8 cellular contexts compared by ENCODE assay signal in genomic region chr1:21174638-21175323, GRCh38. TPM values are rescaled to one million over a fixed set of nuclear protein-coding genes. Genes with fewer than 3 reads are reported as not detected.
A peak's percentile ranks its signal among the peaks of the same experiment; 100 is the strongest.
DNase-seq lines count a peak whose midpoint lies in the region; ATAC-seq, FAIRE-seq and TF ChIP-seq lines count a peak whose summit lies in the region.

No MANE protein-coding gene starts in this region.

- no peak overlapping the region for H4K5ac ChIP-seq in H1 (ENCODE audit: insufficient read length, low read depth, low read length)

- H3K79me2 ChIP-seq in PC-3 (ENCODE audit: low read length) (peaks cover 57% of the 10 kb centered on the region), H1 (ENCODE audit: control insufficient read depth in 1 of 2, insufficient read depth in 2 of 2, low read length in 2 of 2) (peaks cover 7 to 61% of the 10 kb centered on the region in 2 experiments), neural progenitor cell (ENCODE audit: low read depth) (peaks cover 65% of the 10 kb centered on the region)

- TF ChIP-seq POLR2A in H1 (IDR thresholded peaks at IDR 0.05; ENCODE audit: control extremely low read depth in 1 of 2, low read depth in 2 of 2, low read length in 2 of 2), result no peak

- peaks cover 13% of the 10 kb centered on the region for H4K20me1 ChIP-seq in PC-3 (ENCODE audit: low read length)
- H4K20me1 ChIP-seq in H1 (replicated peaks in 1 of 2; ENCODE audit: control insufficient read depth in 1 of 2, insufficient read depth in 2 of 2, low read length in 2 of 2), result peaks cover 7 to 12% of the 10 kb centered on the region in 2 experiments
- peaks cover 57% of the 10 kb centered on the region for H4K20me1 ChIP-seq in neural progenitor cell (ENCODE audit: low read depth)

- CTCF ChIA-PET in PC-3 (lab: Charles Lee) (no interaction called here), H1 (lab: Charles Lee; ENCODE audit: partially characterized antibody) (interaction anchor here (0.7 kb wide), 1 partner anchor 80 kb away, joined by 3 read pairs; no protein-coding TSS in a partner anchor)

- no peak overlapping the region for H3K56ac ChIP-seq in H1 (replicated peaks; ENCODE audit: insufficient read length, low read depth, low read length)

- H2BK20ac ChIP-seq in H1 (ENCODE audit: low read length), result no peak overlapping the region

- BruUV-seq in PC-3 (replicated peaks; lab: Mats Ljungman, UMichigan), result no TSS peak

- 0 out of 2 replicates have a peak overlapping the region, but pooled peaks have one; percentile 2 for H2AFZ ChIP-seq in PC-3 (ENCODE audit: low read length)
- H2AFZ ChIP-seq in H1 (ENCODE audit: low read length), result no peak overlapping the region
- H2AFZ ChIP-seq in neural progenitor cell (replicated peaks), result no peak overlapping the region

- no peak overlapping the region for H4K91ac ChIP-seq in H1 (replicated peaks; ENCODE audit: insufficient read length, low read length)

- ATAC-seq in PC-3, result no peak

- H3K27ac ChIP-seq in PC-3 (ENCODE audit: low read length) (no peak overlapping the region), H1 (ENCODE audit: low read depth, low read length) (no peak overlapping the region), neural progenitor cell (no peak overlapping the region)

- peaks cover 31% of the 10 kb centered on the region for H3K4me1 Mint-ChIP-seq in neural progenitor cell

- no peaks in the 10 kb centered on the region for H3K9me3 Mint-ChIP-seq in neural progenitor cell

- TF ChIP-seq CTCF in PC-3 (conservative IDR thresholded peaks at IDR 0.05; ENCODE audit: low read depth, low read length), result no peak
- no peak for TF ChIP-seq CTCF in H1 (IDR thresholded peaks at IDR 0.05; ENCODE audit: control extremely low read depth in 1 of 3, insufficient read depth in 1 of 3, low read depth in 1 of 3, low read length in 3 of 3)
- no peak for TF ChIP-seq CTCF in neural progenitor cell (IDR thresholded peaks at IDR 0.05)

- H2BK12ac ChIP-seq in H1 (ENCODE audit: low read depth, low read length), result no peak overlapping the region

- no peak overlapping the region for H3K4ac ChIP-seq in H1 (replicated peaks; ENCODE audit: insufficient read length, low read depth, low read length)

- POLR2A ChIA-PET in PC-3 (lab: Charles Lee; ENCODE audit: unreplicated experiment) (no interaction called here), H1 (lab: Charles Lee; ENCODE audit: partially characterized antibody) (interaction anchor here (0.9 to 2.4 kb wide), 4 partner anchors 9 to 91 kb away, joined by 3 to 7 read pairs (median 4); no protein-coding TSS in a partner anchor)

- no peaks in the 10 kb centered on the region for H3K9me2 ChIP-seq in PC-3 (replicated peaks; ENCODE audit: low read length)

- H3K36me3 ChIP-seq in PC-3 (ENCODE audit: low read depth, low read length) (no peaks in the 10 kb centered on the region), H1 (ENCODE audit: control insufficient read depth in 2 of 4, insufficient read depth in 4 of 4, low read length in 3 of 4) (peaks cover 0 to 14% (median 2%) of the 10 kb centered on the region in 4 experiments; a peak in 3 of 8 replicates), neural progenitor cell (peaks cover 4% of the 10 kb centered on the region)

- H3K9ac ChIP-seq in PC-3 (ENCODE audit: low read length), result peak overlapping the region; percentile 81
- peak overlapping the region in 3 of 4 experiments; percentile 18 to 69 (median 53); a peak in 2 of 7 replicates for H3K9ac ChIP-seq in H1 (replicated peaks in 1 of 4; ENCODE audit: extremely low read depth in 1 of 4, low read depth in 3 of 4, low read length in 3 of 4)
- H3K9ac ChIP-seq in neural progenitor cell, result peak overlapping the region; percentile 86

- H3K27me3 Mint-ChIP-seq in neural progenitor cell (ENCODE audit: insufficient read depth, low read depth), result peaks cover 14% of the 10 kb centered on the region

- H4K8ac ChIP-seq in H1 (ENCODE audit: extremely low read depth, insufficient read depth, low read length), result no peak overlapping the region

- H3K79me1 ChIP-seq in H1 (ENCODE audit: low read depth, low read length), result no peaks in the 10 kb centered on the region

- peaks cover 13% of the 10 kb centered on the region for H3K4me1 ChIP-seq in PC-3 (ENCODE audit: insufficient read depth, low read length)
- H3K4me1 ChIP-seq in H1 (replicated peaks in 1 of 4; ENCODE audit: control insufficient read depth in 3 of 4, insufficient read depth in 4 of 4, low read length in 3 of 4), result peaks cover 0 to 1% (median 0%) of the 10 kb centered on the region in 4 experiments; a peak in 3 of 7 replicates
- H3K4me1 ChIP-seq in neural progenitor cell, result peaks cover 19% of the 10 kb centered on the region

- H3F3A ChIP-seq in PC-3 (ENCODE audit: low read length, unreplicated experiment), result no peaks in the 10 kb centered on the region
- peaks cover 24% of the 10 kb centered on the region for H3F3A ChIP-seq in neural progenitor cell (ENCODE audit: low read depth)

- no peak overlapping the region for H3K14ac ChIP-seq in H1 (ENCODE audit: insufficient read length)

- no peak overlapping the region for H2BK15ac ChIP-seq in H1 (ENCODE audit: low read length)

- H2AK5ac ChIP-seq in H1 (ENCODE audit: low read depth, low read length), result no peak overlapping the region

- no peak for TF ChIP-seq EP300 in H1 (IDR thresholded peaks at IDR 0.05; ENCODE audit: borderline replicate concordance in 1 of 2, low read depth in 2 of 2, low read length in 2 of 2)

- peak overlapping the region; percentile 96 for H3K4me3 Mint-ChIP-seq in neural progenitor cell

- no peak overlapping the region for H2BK120ac ChIP-seq in H1 (replicated peaks; ENCODE audit: low read depth, low read length)

- peak overlapping the region; percentile 21 for H3K27ac Mint-ChIP-seq in neural progenitor cell

- WGBS in H1 (ENCODE audit: extremely low coverage in 1 of 2, insufficient coverage in 1 of 2, insufficient read length in 1 of 2, insufficient replicate concordance in 2 of 2, low coverage in 1 of 2, low lambda C conversion rate in 2 of 2, missing lambda C conversion rate in 1 of 2), 2 experiments, result 62% methylated on average over 12 of the region's 12 CpGs; no CpG with 5 or more reads in 1 of the 2 experiments

- H3K27me3 ChIP-seq in PC-3 (ENCODE audit: low read length) (no peaks in the 10 kb centered on the region), H1 (replicated peaks in 1 of 4; ENCODE audit: control insufficient read depth in 3 of 4, extremely low read depth in 1 of 4, insufficient read depth in 3 of 4, low read length in 3 of 4) (peaks cover 0 to 9% (median 3%) of the 10 kb centered on the region in 4 experiments; a peak in 3 of 7 replicates), neural progenitor cell (no peaks in the 10 kb centered on the region)

- H3K23me2 ChIP-seq in H1 (ENCODE audit: low read depth, low read length), result peaks cover 6% of the 10 kb centered on the region

- H3K36me3 Mint-ChIP-seq in neural progenitor cell, result peaks cover 18% of the 10 kb centered on the region

- H3K9me3 ChIP-seq in PC-3 (ENCODE audit: low read length) (no peaks in the 10 kb centered on the region), H1 (ENCODE audit: insufficient read depth in 2 of 2, low read depth in 1 of 2, low read length in 1 of 2) (no peaks in the 10 kb centered on the region), neural progenitor cell (ENCODE audit: low read depth) (no peaks in the 10 kb centered on the region)

- TF ChIP-seq RAD21 in H1 (IDR thresholded peaks at IDR 0.05 in 1 of 2, conservative IDR thresholded peaks at IDR 0.05 in 1 of 2; ENCODE audit: low read depth in 2 of 2, low read length in 2 of 2), result no peak

- DNase-seq in EH (ENCODE audit: low read depth) (peak; percentile 81), PC-3 (peak; percentile 27), H1 (ENCODE audit: low read depth in 1 of 2, low spot score in 2 of 2) (no peak), neural progenitor cell (ENCODE audit: low spot score) (no peak), DMS 273 (lab: John Stamatoyannopoulos, UW; ENCODE audit: unreplicated experiment) (no peak), NCI-H2196 treated with DMSO at 0.1 percent for 48 hours (lab: John Stamatoyannopoulos, UW; ENCODE audit: unreplicated experiment) (no peak), activated gamma-delta T cell (lab: John Stamatoyannopoulos, UW) (no peak), iPS-NIHi7 (ENCODE audit: extremely low spot score) (no peak)

- H3K4me2 ChIP-seq in PC-3 (ENCODE audit: low read length) (peak overlapping the region; percentile 81), H1 (ENCODE audit: insufficient read depth in 1 of 2, low read depth in 2 of 2, low read length in 2 of 2) (peak overlapping the region; percentile 68 to 90), neural progenitor cell (peak overlapping the region; percentile 92)

- H3K18ac ChIP-seq in H1 (ENCODE audit: extremely low read depth, low read length), result no peak overlapping the region

- H3K4me3 ChIP-seq in PC-3 (ENCODE audit: low read length) (peak overlapping the region; percentile 91), H1 (ENCODE audit: extremely low read depth in 1 of 4, insufficient read depth in 2 of 4, low read depth in 3 of 4, low read length in 4 of 4) (peak overlapping the region; percentile 69 to 100 (median 86)), neural progenitor cell (peak overlapping the region; percentile 100)

- intact Hi-C loops in PC-3 (cut with micrococcal nuclease), result loop anchor here (5.0 to 10.0 kb wide), 3 partner anchors 60 to 602 kb away; no protein-coding TSS in a partner anchor

- H2BK5ac ChIP-seq in H1 (ENCODE audit: low read depth, low read length), result no peak overlapping the region

- no peak for FAIRE-seq in H1 (lab: Jason Lieb, UNC)

- no peak overlapping the region for H3K23ac ChIP-seq in H1 (ENCODE audit: insufficient read length)

TF ChIP-seq in H1, 55 proteins besides CTCF, POLR2A, EP300 and RAD21 (continues in another document):
- TF ChIP-seq GTF2F1 (IDR thresholded peaks at IDR 0.05; ENCODE audit: borderline replicate concordance, low read depth, low read length) (no peak), SIN3A (conservative IDR thresholded peaks at IDR 0.05 in 1 of 2, IDR thresholded peaks at IDR 0.05 in 1 of 2; ENCODE audit: low read depth in 1 of 2, low read length in 2 of 2) (no peak), CBX5 (IDR thresholded peaks at IDR 0.05; ENCODE audit: low read depth, low read length) (no peak), HDAC2 (IDR thresholded peaks at IDR 0.05; ENCODE audit: borderline replicate concordance in 1 of 2, low read depth in 2 of 2, low read length in 2 of 2) (no peak), TBP (IDR thresholded peaks at IDR 0.05; ENCODE audit: low read depth, low read length) (no peak)

RNA-seq across cellular contexts. Expression of gene EIF4G3, which starts 1.9 kb away (rescaled TPM):
- total RNA-seq in PC-3 (2014; rRNA removed) (16.9 and 25.0 TPM in 2 replicates), neural progenitor cell (ENCODE audit: low replicate concordance) (67.0 and 73.4 TPM in 2 replicates)
- total RNA-seq in H1 (2021; fragmentation: NEBNext Ultra II Directional; extraction: Animal tissue kit (Norgen Biotek cat#: 25700)), result 66.6 and 67.5 TPM in 2 replicates
- 44.8 and 47.5 TPM in 2 replicates for polyA plus RNA-seq in H1 (2011; rRNA removed)
- polyA plus RNA-seq in H1 (2011; cell fraction: cytosol; rRNA removed), result 38.0 TPM
- polyA plus RNA-seq in H1 (2011; cell fraction: nucleus; rRNA removed), result 178 TPM
- polyA plus RNA-seq in H1 (2012, experiment 1 of 2), result 33.8 to 49.7 TPM (median 38.9 TPM) in 4 replicates
- 4.8 TPM for polyA plus RNA-seq in H1 (2012, experiment 2 of 2)
- 57.1 TPM for polyA plus RNA-seq in H1 (2013, experiment 1 of 2)
- polyA plus RNA-seq in H1 (2013, experiment 2 of 2), result 54.4 TPM
- polyA minus RNA-seq in H1 (2011; rRNA and poly(A)+ RNA removed), result 101 and 111 TPM in 2 replicates
- polyA minus RNA-seq in H1 (2011; cell fraction: cytosol; rRNA and poly(A)+ RNA removed), result 39.9 TPM
- 135 TPM for polyA minus RNA-seq in H1 (2011; cell fraction: nucleus; rRNA and poly(A)+ RNA removed)

Comparison
In these comparisons a context has a peak if more than half of its experiments do, and no peak if none do; other contexts are left out.
1. DNase-seq: peak in EH (single experiment) and PC-3 (single experiment); none in H1 (0 of 2), neural progenitor cell (single experiment), DMS 273 (single experiment), NCI-H2196 treated with DMSO at 0.1 percent for 48 hours (single experiment), activated gamma-delta T cell (single experiment) and iPS-NIHi7 (single experiment).
2. Peak in every context shown above with its lines, with median percentiles within 50 percentile points of each other: H3K4me2 ChIP-seq, H3K4me3 ChIP-seq and H3K9ac ChIP-seq.